ENCODE assay signal across 28 cellular contexts in the genomic region with DNA sequence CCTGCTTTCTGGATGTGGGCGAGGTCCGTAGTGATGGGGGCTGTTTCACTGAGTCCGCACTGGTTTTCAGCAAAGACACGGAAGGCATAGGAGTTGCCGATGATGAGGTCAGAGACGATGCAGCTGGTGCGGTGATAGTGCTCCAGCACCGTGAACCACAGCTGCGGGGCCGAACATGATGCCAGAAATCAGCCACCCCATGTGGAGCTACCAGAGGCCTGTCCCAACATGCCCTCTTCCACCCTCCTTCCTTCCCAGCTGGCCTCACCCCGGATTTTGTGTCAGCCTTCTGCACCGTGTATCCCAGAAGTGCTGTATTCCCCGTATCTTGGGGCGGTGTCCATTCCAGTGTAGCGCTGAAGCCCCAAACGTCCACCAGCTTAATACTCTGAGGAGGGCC. TPM values are rescaled to one million over a fixed set of nuclear protein-coding genes. Genes with fewer than 3 reads are reported as not detected.
DNase-seq lines count a peak whose midpoint lies in the region; ATAC-seq, FAIRE-seq and TF ChIP-seq lines count a peak whose summit lies in the region.
"Had no signal": no experiment of that assay in that cellular context is flagged by ENCODE, and none has a peak within 500 bp of the region (broad histone marks: within the 10 kb centered on the region; RNA-seq: fewer than 3 reads in every experiment).

No MANE protein-coding gene starts in this region.

- H3K27ac Mint-ChIP-seq in MCF 10A (ENCODE audit: low read depth, unreplicated experiment) = peak overlapping the region; percentile 23
- H3K27ac Mint-ChIP-seq: activated CD4-positive, alpha-beta T cell treated with anti-CD3 and anti-CD28 coated beads for 36 hours; activated CD8-positive, alpha-beta T cell treated with anti-CD3 and anti-CD28 coated beads for 36 hours; activated naive CD4-positive, alpha-beta T cell treated with anti-CD3 and anti-CD28 coated beads, Interleukin-2, amount 10 ng/mL, durations not matched to agents 7 days and 5 days had no signal

- H3K9ac ChIP-seq in keratinocyte (ENCODE audit: control insufficient read depth, extremely low read depth, insufficient read depth, low read length) = no peak overlapping the region

- H3K36me3 ChIP-seq in breast epithelium (no peaks in the 10 kb centered on the region), keratinocyte (ENCODE audit: control insufficient read depth in 2 of 2, extremely low read depth in 1 of 2, insufficient read depth in 2 of 2, low read length in 2 of 2) (no peaks in the 10 kb centered on the region), small intestine (ENCODE audit: control insufficient read depth in 2 of 2, insufficient read depth in 2 of 2, low read length in 2 of 2) (no peaks in the 10 kb centered on the region)
- H3K36me3 ChIP-seq: adrenal gland, ovary had no signal

- H3K4me1 Mint-ChIP-seq in MCF 10A (ENCODE audit: insufficient read depth, unreplicated experiment) = peaks cover 17% of the 10 kb centered on the region
- H3K4me1 Mint-ChIP-seq: activated CD4-positive, alpha-beta T cell treated with anti-CD3 and anti-CD28 coated beads for 36 hours; activated naive CD4-positive, alpha-beta T cell treated with anti-CD3 and anti-CD28 coated beads, Interleukin-2, amount 10 ng/mL, durations not matched to agents 7 days and 5 days had no signal

- H3K9me3 ChIP-seq in breast epithelium (no peaks in the 10 kb centered on the region), keratinocyte (ENCODE audit: control insufficient read depth, low read depth, low read length) (no peaks in the 10 kb centered on the region), small intestine (ENCODE audit: control insufficient read depth, low read depth) (no peaks in the 10 kb centered on the region)
- H3K9me3 ChIP-seq: A549, adrenal gland, ovary, testis had no signal

- H3K9me3 Mint-ChIP-seq in MCF 10A (ENCODE audit: unreplicated experiment) = no peaks in the 10 kb centered on the region
- H3K9me3 Mint-ChIP-seq: activated CD8-positive, alpha-beta T cell treated with anti-CD3 and anti-CD28 coated beads for 36 hours; activated naive CD4-positive, alpha-beta T cell treated with anti-CD3 and anti-CD28 coated beads, Interleukin-2, amount 10 ng/mL, durations not matched to agents 7 days and 5 days; brain had no signal

- POLR2A ChIA-PET in MCF 10A (lab: Yijun Ruan, JAX) = interaction anchor here (1.9 to 2.1 kb wide), 2 partner anchors 14 to 95 kb away, joined by 5 to 8 read pairs; a partner anchor contains a TSS

- DNase-seq in MCF 10A (ENCODE audit: unreplicated experiment) = peak; percentile 47
- no peak for DNase-seq in breast epithelium (ENCODE audit: low spot score in 2 of 2)
- no peak for DNase-seq in keratinocyte (ENCODE audit: low read depth, low spot score)
- DNase-seq in small intestine = no peak
- no peak for DNase-seq in ureter (ENCODE audit: low spot score)
- DNase-seq in GM12892 (ENCODE audit: insufficient read length) = no peak
- DNase-seq: activated CD4-positive, alpha-beta T cell treated with anti-CD3 and anti-CD28 coated beads for 36 hours; activated CD8-positive, alpha-beta T cell treated with anti-CD3 and anti-CD28 coated beads for 36 hours; activated naive CD4-positive, alpha-beta T cell treated with anti-CD3 and anti-CD28 coated beads, Interleukin-2, amount 10 ng/mL, durations not matched to agents 7 days and 5 days; adrenal gland; Calu3; effector CD4-positive, alpha-beta T cell; hippocampal formation; Karpas-422; NCI-H1436; ovary; Right ventricle myocardium superior; stimulated activated naive CD4-positive, alpha-beta T cell treated with Interleukin-2 at 50 U/mL for 16 hours; T-helper 2 cell; testis had no signal

- CTCF ChIA-PET in MCF 10A (lab: Yijun Ruan, JAX) = interaction anchor here (0.6 to 1.4 kb wide), 7 partner anchors 16 to 1486 kb away, joined by 3 to 5 read pairs (median 3); no protein-coding TSS in a partner anchor

- FAIRE-seq in keratinocyte (lab: Jason Lieb, UNC) (no peak), small intestine (lab: Jason Lieb, UNC) (no peak), GM12892 (lab: Jason Lieb, UNC) (no peak)
- FAIRE-seq: A549, GM18507, urothelium cell line had no signal

- H3K4me1 ChIP-seq in breast epithelium (peaks cover 0 to 14% of the 10 kb centered on the region in 2 donors), keratinocyte (ENCODE audit: control insufficient read depth, extremely low read depth, insufficient read depth, low read length) (peaks cover 30% of the 10 kb centered on the region), small intestine (ENCODE audit: control insufficient read depth in 2 of 2, insufficient read depth in 1 of 2, low read depth in 1 of 2, low read length in 1 of 2) (no peaks in the 10 kb centered on the region)

- 91 to 92% (median 92%) methylated on average over 16 of the region's 16 CpGs for WGBS in small intestine, 3 donors

- no peaks in the 10 kb centered on the region for H3K79me2 ChIP-seq in keratinocyte (ENCODE audit: control insufficient read depth, insufficient read depth, low read length)

- H3K4me3 Mint-ChIP-seq in MCF 10A (ENCODE audit: unreplicated experiment) = no peak overlapping the region
- H3K4me3 Mint-ChIP-seq: activated CD4-positive, alpha-beta T cell treated with anti-CD3 and anti-CD28 coated beads for 36 hours; activated CD8-positive, alpha-beta T cell treated with anti-CD3 and anti-CD28 coated beads for 36 hours; activated naive CD4-positive, alpha-beta T cell treated with anti-CD3 and anti-CD28 coated beads, Interleukin-2, amount 10 ng/mL, durations not matched to agents 7 days and 5 days; brain had no signal

- no peaks in the 10 kb centered on the region for H3K27me3 Mint-ChIP-seq in MCF 10A (ENCODE audit: insufficient read depth, unreplicated experiment)
- H3K27me3 Mint-ChIP-seq: brain had no signal

- no peaks in the 10 kb centered on the region for H3K27me3 ChIP-seq in breast epithelium
- H3K27me3 ChIP-seq in keratinocyte (ENCODE audit: control insufficient read depth, extremely low read depth, insufficient read depth, low read length) = no peaks in the 10 kb centered on the region
- no peaks in the 10 kb centered on the region for H3K27me3 ChIP-seq in small intestine (ENCODE audit: control insufficient read depth in 2 of 2, insufficient read depth in 2 of 2, low read length in 2 of 2)
- H3K27me3 ChIP-seq: adrenal gland, ovary, testis had no signal

- H3K4me3 ChIP-seq in breast epithelium (no peak overlapping the region), keratinocyte (ENCODE audit: control insufficient read depth in 2 of 3, extremely low read depth in 1 of 3, insufficient read depth in 2 of 3, low read depth in 1 of 3, low read length in 3 of 3) (no peak overlapping the region), small intestine (ENCODE audit: low read depth in 1 of 2, low read length in 2 of 2) (no peak overlapping the region)
- H3K4me3 ChIP-seq: A549, adrenal gland, ovary, testis had no signal

- no peak for ATAC-seq in HG02852 (IDR thresholded peaks at IDR 0.05; ENCODE audit: unreplicated experiment)
- ATAC-seq: A549; activated CD4-positive, alpha-beta T cell treated with anti-CD3 and anti-CD28 coated beads for 36 hours; activated CD8-positive, alpha-beta T cell treated with anti-CD3 and anti-CD28 coated beads for 36 hours; Panc1 had no signal

- dilution Hi-C loops in keratinocyte (cut with MboI; ENCODE audit: extremely low pct_ligation_motif_present, low sequenced_read_pairs) = no loop called here

- TF ChIP-seq CTCF in MCF 10A (IDR thresholded peaks at IDR 0.05; ENCODE audit: unreplicated experiment) = no peak
- no peak for TF ChIP-seq CTCF in breast epithelium (IDR thresholded peaks at IDR 0.05)
- no peak for TF ChIP-seq CTCF in keratinocyte (optimal IDR thresholded peaks at IDR 0.05 in 1 of 3, IDR thresholded peaks at IDR 0.05 in 1 of 3, conservative IDR thresholded peaks at IDR 0.05 in 1 of 3; ENCODE audit: extremely low read depth in 1 of 3, insufficient read depth in 2 of 3, low read length in 3 of 3)

- no peaks in the 10 kb centered on the region for H3K36me3 Mint-ChIP-seq in MCF 10A (ENCODE audit: insufficient read depth, unreplicated experiment)
- H3K36me3 Mint-ChIP-seq: activated naive CD4-positive, alpha-beta T cell treated with anti-CD3 and anti-CD28 coated beads, Interleukin-2, amount 10 ng/mL, durations not matched to agents 7 days and 5 days; brain had no signal

- H2AFZ ChIP-seq in keratinocyte (ENCODE audit: control insufficient read depth, low read length) = peak overlapping the region; percentile 58

- H3K4me2 ChIP-seq in keratinocyte (ENCODE audit: control insufficient read depth, extremely low read depth, insufficient read depth, low read depth, low read length) = peak overlapping the region; percentile 32
- H3K4me2 ChIP-seq: A549 had no signal

- no TSS peak for BruUV-seq in MCF 10A (replicated peaks; lab: Mats Ljungman, UMichigan)

- intact Hi-C loops in MCF 10A (cut with micrococcal nuclease) (no loop called here), breast epithelium (cut with DNase I; ENCODE audit: low total_unique reads) (no loop called here)

- H3K27ac ChIP-seq in breast epithelium (peak overlapping the region in 1 of 2 donors; percentile 88), angular gyrus (ENCODE audit: low read depth, low read length) (peak overlapping the region; percentile 87), keratinocyte (ENCODE audit: control insufficient read depth, insufficient read depth, low read length) (no peak overlapping the region), small intestine (ENCODE audit: low read depth in 1 of 2, low read length in 1 of 2) (no peak overlapping the region)
- H3K27ac ChIP-seq: A549, adrenal gland, ovary had no signal

- peaks cover 3% of the 10 kb centered on the region for H3K9me1 ChIP-seq in keratinocyte (ENCODE audit: control insufficient read depth, extremely low read depth, insufficient read depth, low read length)

- TF ChIP-seq POLR2A in breast epithelium (IDR thresholded peaks at IDR 0.05) (no peak), GM12892 (IDR thresholded peaks at IDR 0.05; ENCODE audit: low read depth, low read length) (no peak)

- H4K20me1 ChIP-seq in keratinocyte (ENCODE audit: control insufficient read depth, extremely low read depth, insufficient read depth, low read length) = no peaks in the 10 kb centered on the region

RNA-seq across cellular contexts. Expression of a gene that starts 10.0 kb away (rescaled TPM):
- total RNA-seq in MCF 10A (2022) (1.1 TPM in 1 of 2 replicates, not detected in the other), breast epithelium (not detected), ureter (not detected)
- polyA plus RNA-seq in keratinocyte (0.68 to 1.1 TPM (median 0.85 TPM) in 3 replicates), small intestine (under 1 TPM in 1 of 3 donors, not detected in 2; 0.16 TPM)
- polyA plus RNA-seq in keratinocyte (2011; ENCODE audit: low read depth) = 0.37 TPM
- 0.51 and 1.1 TPM in 2 replicates for polyA plus RNA-seq in keratinocyte (2011; cell fraction: cytosol; rRNA removed)
- 0.34 and 0.41 TPM in 2 replicates for polyA plus RNA-seq in keratinocyte (2011; cell fraction: nucleus; rRNA removed)
- polyA plus RNA-seq in keratinocyte (2012; ENCODE audit: low replicate concordance) = 0.32 and 0.85 TPM in 2 replicates
- 0.99 to 1.5 TPM in 2 of 3 replicates, not detected in the other for polyA minus RNA-seq in keratinocyte
- polyA minus RNA-seq in keratinocyte (2011; cell fraction: cytosol; rRNA and poly(A)+ RNA removed) = not detected
- polyA minus RNA-seq in keratinocyte (2011; cell fraction: nucleus; rRNA and poly(A)+ RNA removed) = not detected in 2 replicates
- polyA plus RNA-seq in GM12892 (2012; ENCODE audit: missing spikeins) = not detected
- total RNA-seq: activated CD4-positive, alpha-beta T cell treated with anti-CD3 and anti-CD28 coated beads for 36 hours; activated CD8-positive, alpha-beta T cell treated with anti-CD3 and anti-CD28 coated beads for 36 hours; Calu3; H7 had no signal
- polyA plus RNA-seq: A549, ovary had no signal

RNA-seq across cellular contexts. Expression of a gene that starts 13.8 kb away (rescaled TPM):
- total RNA-seq in MCF 10A (2022) = 13.0 and 19.4 TPM in 2 replicates
- total RNA-seq in breast epithelium = 1 to 10 TPM; 4.2 to 5.9 (median 4.3) TPM
- polyA plus RNA-seq in keratinocyte = 2.9 to 10.2 TPM (median 9.4 TPM) in 3 replicates
- polyA plus RNA-seq in keratinocyte (2011; ENCODE audit: low read depth) = 2.2 TPM
- polyA plus RNA-seq in keratinocyte (2011; cell fraction: cytosol; rRNA removed) = 2.7 TPM in 2 replicates
- polyA plus RNA-seq in keratinocyte (2011; cell fraction: nucleus; rRNA removed) = 8.6 and 9.9 TPM in 2 replicates
- 1.1 and 9.0 TPM in 2 replicates for polyA plus RNA-seq in keratinocyte (2012; ENCODE audit: low replicate concordance)
- 0.66 to 5.9 TPM (median 2.6 TPM) in 3 replicates for polyA minus RNA-seq in keratinocyte
- not detected for polyA minus RNA-seq in keratinocyte (2011; cell fraction: cytosol; rRNA and poly(A)+ RNA removed)
- polyA minus RNA-seq in keratinocyte (2011; cell fraction: nucleus; rRNA and poly(A)+ RNA removed) = 0.53 and 1.2 TPM in 2 replicates
- 10 to 100 TPM in 1 of 3 donors, 1 to 10 TPM in 1, under 1 TPM in 1; 0.67 to 15.5 (median 1.6) TPM for polyA plus RNA-seq in small intestine
- total RNA-seq in ureter = 3.1 TPM
- polyA plus RNA-seq in GM12892 (2012; ENCODE audit: missing spikeins) = 2.4 TPM

RNA-seq across cellular contexts. Expression of a gene that starts 47.4 kb away (rescaled TPM):
- total RNA-seq in MCF 10A (2022) (6.9 and 7.2 TPM in 2 replicates), breast epithelium (10 to 100 TPM in 2 of 3 donors, 1 to 10 TPM in 1; 1.3 to 19.5 (median 13.8) TPM), ureter (19.2 TPM)
- polyA plus RNA-seq in keratinocyte (7.3 to 13.7 TPM (median 12.6 TPM) in 3 replicates), small intestine (1 to 10 TPM in 1 of 3 donors, under 1 TPM in 2; under 0.01 to 2.7 (median 0.27) TPM)
- polyA plus RNA-seq in keratinocyte (2011; ENCODE audit: low read depth) = 7.8 TPM
- polyA plus RNA-seq in keratinocyte (2011; cell fraction: cytosol; rRNA removed) = 3.3 and 4.0 TPM in 2 replicates
- polyA plus RNA-seq in keratinocyte (2011; cell fraction: nucleus; rRNA removed) = 55.9 and 57.6 TPM in 2 replicates
- polyA plus RNA-seq in keratinocyte (2012; ENCODE audit: low replicate concordance) = 17.8 and 35.2 TPM in 2 replicates
- polyA minus RNA-seq in keratinocyte = 36.2 to 84.0 TPM (median 51.3 TPM) in 3 replicates
- polyA minus RNA-seq in keratinocyte (2011; cell fraction: cytosol; rRNA and poly(A)+ RNA removed) = 15.9 TPM
- 108 and 110 TPM in 2 replicates for polyA minus RNA-seq in keratinocyte (2011; cell fraction: nucleus; rRNA and poly(A)+ RNA removed)
- polyA plus RNA-seq in GM12892 (2012; ENCODE audit: missing spikeins) = 0.25 TPM
